14 cellular contexts compared by ENCODE assay signal in genomic region chr18:58565021-58565420, GRCh38.
DNase-seq lines count a peak whose midpoint lies in the region; ATAC-seq, FAIRE-seq and TF ChIP-seq lines count a peak whose summit lies in the region.
"Had no signal": no experiment of that assay in that cellular context is flagged by ENCODE, and none has a peak within 500 bp of the region (broad histone marks: within the 10 kb centered on the region; RNA-seq: fewer than 3 reads in every experiment).

No MANE protein-coding gene starts in this region.

- H3K4me1 Mint-ChIP-seq in naive thymus-derived CD4-positive, alpha-beta T cell, result peaks cover 0 to 19% (median 5%) of the 10 kb centered on the region in 7 donors
- H3K4me1 Mint-ChIP-seq: immature natural killer cell had no signal

- H3K79me2 ChIP-seq in MM.1S (ENCODE audit: low read length), result no peaks in the 10 kb centered on the region

- peaks cover 5 to 9% (median 5%) of the 10 kb centered on the region in 5 donors for H3K36me3 Mint-ChIP-seq in naive thymus-derived CD4-positive, alpha-beta T cell
- H3K36me3 Mint-ChIP-seq: immature natural killer cell had no signal

- CTCF ChIA-PET in naive thymus-derived CD4-positive, alpha-beta T cell (lab: Charles Lee), result interaction anchor here (0.6 to 1.0 kb wide), 2 partner anchors 199 to 1133 kb away, joined by 3 to 5 read pairs; no protein-coding TSS in a partner anchor

- H3K9me3 ChIP-seq in MM.1S (replicated peaks; ENCODE audit: insufficient read depth, low read length) (no peaks in the 10 kb centered on the region), kidney (ENCODE audit: control insufficient read depth in 1 of 2, low read length in 2 of 2) (no peaks in the 10 kb centered on the region)
- no peaks in the 10 kb centered on the region for H3K9me3 ChIP-seq in naive thymus-derived CD4-positive, alpha-beta T cell (ENCODE audit: control insufficient read depth in 2 of 3, low read length in 3 of 3)

- H3F3A ChIP-seq in MM.1S (ENCODE audit: insufficient read depth, low read length), result peaks cover 25% of the 10 kb centered on the region

- H3K36me3 ChIP-seq in MM.1S (replicated peaks; ENCODE audit: insufficient read depth, low read length) (no peaks in the 10 kb centered on the region), kidney (ENCODE audit: control insufficient read depth in 1 of 2, insufficient read depth in 2 of 2, low read length in 2 of 2) (no peaks in the 10 kb centered on the region)
- H3K36me3 ChIP-seq in naive thymus-derived CD4-positive, alpha-beta T cell (ENCODE audit: control insufficient read depth in 2 of 3, insufficient read depth in 3 of 3, low read length in 3 of 3), result no peaks in the 10 kb centered on the region
- H3K36me3 ChIP-seq: neural progenitor cell had no signal

- H3K4me1 ChIP-seq in MM.1S (ENCODE audit: low read length) (peaks cover 39% of the 10 kb centered on the region), kidney (ENCODE audit: control insufficient read depth in 1 of 2, insufficient read depth in 1 of 2, low read depth in 1 of 2, low read length in 2 of 2) (peaks cover 0 to 5% of the 10 kb centered on the region in 2 donors)
- H3K4me1 ChIP-seq in naive thymus-derived CD4-positive, alpha-beta T cell (ENCODE audit: control insufficient read depth in 2 of 2, insufficient read depth in 2 of 2, low read length in 2 of 2), result no peaks in the 10 kb centered on the region
- H3K4me1 ChIP-seq: neural progenitor cell had no signal

- H3K4me3 Mint-ChIP-seq in naive thymus-derived CD4-positive, alpha-beta T cell, result no peak overlapping the region
- H3K4me3 Mint-ChIP-seq: activated T-helper 1 cell treated with anti-CD3 and anti-CD28 coated beads, Interleukin-12 subunit alpha, Interleukin-12 subunit beta, Interleukin-2, Interleukin-4 antibody, amounts not matched to agents 30 ng/mL and 10 ng/mL and 1 ng/mL, durations not matched to agents 14 hours and 24 hours and 36 hours; immature natural killer cell; neural progenitor cell had no signal

- H3K9ac ChIP-seq in MM.1S (ENCODE audit: low read length) (no peak overlapping the region), kidney (ENCODE audit: low read length in 2 of 2) (no peak overlapping the region)
- H3K9ac ChIP-seq: neural progenitor cell had no signal

- H2AFZ ChIP-seq in MM.1S (ENCODE audit: low read length), result no peak overlapping the region
- H2AFZ ChIP-seq: neural progenitor cell had no signal

- DNase-seq in MM.1S (peak; percentile 86), mesenteric fat pad (ENCODE audit: low spot score) (no peak), kidney (no peak), SW 1271 (lab: John Stamatoyannopoulos, UW) (no peak)
- DNase-seq in naive thymus-derived CD4-positive, alpha-beta T cell, result no peak
- DNase-seq in activated CD4-positive, CD25-positive, alpha-beta regulatory T cell treated with anti-CD3 and anti-CD28 coated beads, Interleukin-2, amount 50 U/mL, for 72 hours, result no peak
- DNase-seq: Calu3, immature natural killer cell, NCI-H1048 had no signal

- no peaks in the 10 kb centered on the region for H4K20me1 ChIP-seq in MM.1S (ENCODE audit: insufficient read depth, low read length)

- H3K4me3 ChIP-seq in MM.1S (ENCODE audit: low read length) (no peak overlapping the region), kidney (ENCODE audit: low read length in 2 of 2) (no peak overlapping the region)
- H3K4me3 ChIP-seq in naive thymus-derived CD4-positive, alpha-beta T cell (ENCODE audit: low read length), result no peak overlapping the region
- H3K4me3 ChIP-seq: neural progenitor cell had no signal

- peak overlapping the region; percentile 19; the same call in 1 of the 2 replicates for H3K4me2 ChIP-seq in MM.1S (ENCODE audit: low read depth, low read length)
- H3K4me2 ChIP-seq: neural progenitor cell had no signal

- H3K27ac ChIP-seq in MM.1S (ENCODE audit: low read length), result peak overlapping the region; percentile 49; the same call in 1 of the 2 replicates
- H3K27ac ChIP-seq in naive thymus-derived CD4-positive, alpha-beta T cell (ENCODE audit: low read depth, low read length), result no peak overlapping the region
- no peak overlapping the region for H3K27ac ChIP-seq in kidney (ENCODE audit: low read depth in 2 of 2, low read length in 2 of 2)
- H3K27ac ChIP-seq: neural progenitor cell had no signal

- POLR2A ChIA-PET in naive thymus-derived CD4-positive, alpha-beta T cell (lab: Charles Lee), result no interaction called here

- ATAC-seq in GM18519 (IDR thresholded peaks at IDR 0.05; ENCODE audit: low FRiP score, unreplicated experiment), result peak; percentile 45
- ATAC-seq in HG02571 (IDR thresholded peaks at IDR 0.05; ENCODE audit: unreplicated experiment), result peak; percentile 43
- ATAC-seq in naive thymus-derived CD4-positive, alpha-beta T cell, result peak; percentile 59

- peaks cover 0 to 5% (median 4%) of the 10 kb centered on the region in 11 donors for H3K9me3 Mint-ChIP-seq in naive thymus-derived CD4-positive, alpha-beta T cell

- H3K27ac Mint-ChIP-seq in naive thymus-derived CD4-positive, alpha-beta T cell, result no peak overlapping the region
- H3K27ac Mint-ChIP-seq: activated T-helper 1 cell treated with anti-CD3 and anti-CD28 coated beads, Interleukin-12 subunit alpha, Interleukin-12 subunit beta, Interleukin-2, Interleukin-4 antibody, amounts not matched to agents 30 ng/mL and 10 ng/mL and 1 ng/mL, durations not matched to agents 14 hours and 24 hours and 36 hours; immature natural killer cell; neural progenitor cell had no signal

- no peak for TF ChIP-seq CTCF in MM.1S (IDR thresholded peaks at IDR 0.05; ENCODE audit: low read length)
- no peak for TF ChIP-seq CTCF in kidney (IDR thresholded peaks at IDR 0.05; ENCODE audit: borderline replicate concordance, extremely low read depth, insufficient read depth)

- no peaks in the 10 kb centered on the region for H3K27me3 ChIP-seq in MM.1S (replicated peaks; ENCODE audit: insufficient read depth, low read length)
- no peaks in the 10 kb centered on the region for H3K27me3 ChIP-seq in naive thymus-derived CD4-positive, alpha-beta T cell (ENCODE audit: control insufficient read depth in 2 of 2, insufficient read depth in 2 of 2, low read length in 2 of 2)
- H3K27me3 ChIP-seq: neural progenitor cell had no signal

- no peak for FAIRE-seq in kidney (lab: Jason Lieb, UNC)
- FAIRE-seq: bronchial epithelial cell had no signal

- intact Hi-C loops in naive thymus-derived CD4-positive, alpha-beta T cell (cut with micrococcal nuclease), result no loop called here
- intact Hi-C loops in kidney (cut with DNase I), result no loop called here

- no peaks in the 10 kb centered on the region for H3K9me2 ChIP-seq in MM.1S (replicated peaks; ENCODE audit: insufficient read depth, low read length)

- H3K27me3 Mint-ChIP-seq in naive thymus-derived CD4-positive, alpha-beta T cell, result no peaks in the 10 kb centered on the region
